Comparison of ENCODE assay signal across 33 cellular contexts in the genomic region with DNA sequence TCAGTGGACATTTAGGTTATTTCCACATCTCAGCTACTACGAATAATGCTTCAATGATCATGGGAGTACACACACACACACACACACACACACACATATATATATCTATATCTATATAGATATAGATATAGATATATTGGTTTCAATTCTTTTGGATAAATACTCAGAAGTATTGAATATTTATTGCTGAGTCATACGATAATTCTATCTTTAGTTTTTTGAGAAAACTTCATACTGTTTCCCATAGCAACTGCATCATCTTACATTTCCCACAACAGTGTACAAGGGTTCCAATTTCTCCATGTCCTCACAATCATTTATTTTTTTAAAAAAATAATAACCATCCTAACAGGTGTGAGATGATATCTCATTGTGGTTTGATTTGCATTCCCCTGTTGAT. TPM values are rescaled to one million over a fixed set of nuclear protein-coding genes. Genes with fewer than 3 reads are reported as not detected.
"Had no signal": no experiment of that assay in that cellular context is flagged by ENCODE, and none has a peak within 500 bp of the region (broad histone marks: within the 10 kb centered on the region; RNA-seq: fewer than 3 reads in every experiment).

No MANE protein-coding gene starts in this region.

- H3K27ac ChIP-seq: body of pancreas, brain microvascular endothelial cell, breast epithelium, VCaP had no signal

- H3K4me1 ChIP-seq: body of pancreas, breast epithelium had no signal

- ATAC-seq: activated CD8-positive, alpha-beta memory T cell treated with anti-CD3 and anti-CD28 coated beads, Interleukin-2, amount 10 ng/mL, durations not matched to agents 7 days and 5 days; activated CD8-positive, alpha-beta T cell treated with anti-CD3 and anti-CD28 coated beads, Interleukin-2, amount 10 ng/mL, durations not matched to agents 7 days and 5 days; activated naive CD8-positive, alpha-beta T cell treated with anti-CD3 and anti-CD28 coated beads, Interleukin-2, amount 50 U/mL, for 24 hours; body of pancreas had no signal

- FAIRE-seq: astrocyte, TTC549 had no signal

- DNase-seq: activated B cell treated with CpG ODN at 0.5 μM for 24 hours; activated CD4-positive, alpha-beta memory T cell treated with anti-CD3 and anti-CD28 coated beads, Interleukin-2, amount 10 ng/mL, durations not matched to agents 7 days and 5 days; activated CD4-positive, alpha-beta T cell treated with anti-CD3 and anti-CD28 coated beads for 4 hours; activated CD4-positive, alpha-beta T cell treated with anti-CD3 and anti-CD28 coated beads, Interleukin-2, amount 10 ng/mL, durations not matched to agents 24 days and 14 days; activated CD4-positive, alpha-beta T cell treated with anti-CD3 and anti-CD28 coated beads, Interleukin-2, amount 50 U/mL, for 48 hours; activated CD4-positive, CD25-positive, alpha-beta regulatory T cell treated with anti-CD3 and anti-CD28 coated beads, Interleukin-2, amount 50 U/mL, for 72 hours; activated CD8-positive, alpha-beta memory T cell treated with anti-CD3 and anti-CD28 coated beads for 24 hours; activated CD8-positive, alpha-beta memory T cell treated with anti-CD3 and anti-CD28 coated beads, Interleukin-2, amount 10 ng/mL, durations not matched to agents 7 days and 5 days; activated CD8-positive, alpha-beta memory T cell treated with anti-CD3 and anti-CD28 coated beads, Interleukin-2, amount 50 U/mL, for 48 hours; activated CD8-positive, alpha-beta T cell treated with anti-CD3 and anti-CD28 coated beads, Interleukin-2, amount 10 ng/mL, durations not matched to agents 7 days and 5 days; activated effector memory CD4-positive, alpha-beta T cell treated with Interleukin-2 at 50 U/mL for 16 hours; activated gamma-delta T cell; activated naive CD4-positive, alpha-beta T cell treated with anti-CD3 and anti-CD28 coated beads, Interleukin-2, amount 10 ng/mL, durations not matched to agents 7 days and 5 days; activated naive CD4-positive, alpha-beta T cell treated with Interleukin-2 at 50 U/mL for 16 hours; activated naive CD8-positive, alpha-beta T cell treated with anti-CD3 and anti-CD28 coated beads, Interleukin-2, amount 10 ng/mL, durations not matched to agents 7 days and 5 days; activated naive CD8-positive, alpha-beta T cell treated with anti-CD3 and anti-CD28 coated beads, Interleukin-2, amount 50 U/mL, for 24 hours; activated T-cell treated with anti-CD3 and anti-CD28 coated beads, Interleukin-2, amount 50 U/mL, for 24 hours; activated T-cell treated with anti-CD3 and anti-CD28 coated beads, Interleukin-2, amount 50 U/mL, for 48 hours; aorta; body of pancreas; brain microvascular endothelial cell; central memory CD4-positive, alpha-beta T cell; T-helper 1 cell; T-helper 2 cell; T-helper 9 cell had no signal

- H3K9me3 ChIP-seq: body of pancreas had no signal

- H3K36me3 ChIP-seq: brain microvascular endothelial cell, breast epithelium had no signal

- H3K4me3 ChIP-seq: body of pancreas, breast epithelium had no signal

- H3K27me3 ChIP-seq: body of pancreas, brain microvascular endothelial cell, breast epithelium had no signal

RNA-seq across cellular contexts. Expression of a gene that starts 7.1 kb away (rescaled TPM):
- total RNA-seq: activated B cell treated with CpG ODN at 0.5 μM for 24 hours; activated CD4-positive, alpha-beta memory T cell treated with anti-CD3 and anti-CD28 coated beads, Interleukin-2, amount 10 ng/mL, durations not matched to agents 7 days and 5 days; activated CD4-positive, alpha-beta T cell treated with anti-CD3 and anti-CD28 coated beads, Interleukin-2, amount 10 ng/mL, durations not matched to agents 24 days and 14 days; activated CD8-positive, alpha-beta memory T cell treated with anti-CD3 and anti-CD28 coated beads, Interleukin-2, amount 10 ng/mL, durations not matched to agents 7 days and 5 days; activated CD8-positive, alpha-beta T cell treated with anti-CD3 and anti-CD28 coated beads, Interleukin-2, amount 10 ng/mL, durations not matched to agents 7 days and 5 days; activated naive CD8-positive, alpha-beta T cell treated with anti-CD3 and anti-CD28 coated beads, Interleukin-2, amount 10 ng/mL, durations not matched to agents 7 days and 5 days; activated T-helper 2 cell treated with anti-CD3 and anti-CD28 coated beads, Interferon-gamma antibody, Interleukin-2, Interleukin-4, amounts not matched to agents 10 μg/mL and 5 μg/mL and 100 μg/mL, durations not matched to agents 14 hours and 24 hours and 36 hours; aorta; astrocyte; body of pancreas; breast epithelium; cardiac septum; cerebellum had no signal
- polyA plus RNA-seq: adipose tissue, aorta had no signal

RNA-seq across cellular contexts. Expression of a gene that starts 8.0 kb away (rescaled TPM):
- total RNA-seq: activated B cell treated with CpG ODN at 0.5 μM for 24 hours; activated CD4-positive, alpha-beta memory T cell treated with anti-CD3 and anti-CD28 coated beads, Interleukin-2, amount 10 ng/mL, durations not matched to agents 7 days and 5 days; activated CD4-positive, alpha-beta T cell treated with anti-CD3 and anti-CD28 coated beads, Interleukin-2, amount 10 ng/mL, durations not matched to agents 24 days and 14 days; activated CD8-positive, alpha-beta memory T cell treated with anti-CD3 and anti-CD28 coated beads, Interleukin-2, amount 10 ng/mL, durations not matched to agents 7 days and 5 days; activated CD8-positive, alpha-beta T cell treated with anti-CD3 and anti-CD28 coated beads, Interleukin-2, amount 10 ng/mL, durations not matched to agents 7 days and 5 days; activated naive CD8-positive, alpha-beta T cell treated with anti-CD3 and anti-CD28 coated beads, Interleukin-2, amount 10 ng/mL, durations not matched to agents 7 days and 5 days; activated T-helper 2 cell treated with anti-CD3 and anti-CD28 coated beads, Interferon-gamma antibody, Interleukin-2, Interleukin-4, amounts not matched to agents 10 μg/mL and 5 μg/mL and 100 μg/mL, durations not matched to agents 14 hours and 24 hours and 36 hours; aorta; astrocyte; body of pancreas; breast epithelium; cardiac septum; cerebellum had no signal
- polyA plus RNA-seq: adipose tissue, aorta had no signal

RNA-seq across cellular contexts. Expression of a gene that starts 16.6 kb away (rescaled TPM):
- total RNA-seq: activated B cell treated with CpG ODN at 0.5 μM for 24 hours; activated CD4-positive, alpha-beta memory T cell treated with anti-CD3 and anti-CD28 coated beads, Interleukin-2, amount 10 ng/mL, durations not matched to agents 7 days and 5 days; activated CD4-positive, alpha-beta T cell treated with anti-CD3 and anti-CD28 coated beads, Interleukin-2, amount 10 ng/mL, durations not matched to agents 24 days and 14 days; activated CD8-positive, alpha-beta memory T cell treated with anti-CD3 and anti-CD28 coated beads, Interleukin-2, amount 10 ng/mL, durations not matched to agents 7 days and 5 days; activated CD8-positive, alpha-beta T cell treated with anti-CD3 and anti-CD28 coated beads, Interleukin-2, amount 10 ng/mL, durations not matched to agents 7 days and 5 days; activated naive CD8-positive, alpha-beta T cell treated with anti-CD3 and anti-CD28 coated beads, Interleukin-2, amount 10 ng/mL, durations not matched to agents 7 days and 5 days; activated T-helper 2 cell treated with anti-CD3 and anti-CD28 coated beads, Interferon-gamma antibody, Interleukin-2, Interleukin-4, amounts not matched to agents 10 μg/mL and 5 μg/mL and 100 μg/mL, durations not matched to agents 14 hours and 24 hours and 36 hours; aorta; astrocyte; body of pancreas; breast epithelium; cardiac septum; cerebellum had no signal
- polyA plus RNA-seq: adipose tissue, aorta had no signal

RNA-seq across cellular contexts. Expression of a gene that starts 32.8 kb away (rescaled TPM):
- total RNA-seq: activated B cell treated with CpG ODN at 0.5 μM for 24 hours; activated CD4-positive, alpha-beta memory T cell treated with anti-CD3 and anti-CD28 coated beads, Interleukin-2, amount 10 ng/mL, durations not matched to agents 7 days and 5 days; activated CD4-positive, alpha-beta T cell treated with anti-CD3 and anti-CD28 coated beads, Interleukin-2, amount 10 ng/mL, durations not matched to agents 24 days and 14 days; activated CD8-positive, alpha-beta memory T cell treated with anti-CD3 and anti-CD28 coated beads, Interleukin-2, amount 10 ng/mL, durations not matched to agents 7 days and 5 days; activated CD8-positive, alpha-beta T cell treated with anti-CD3 and anti-CD28 coated beads, Interleukin-2, amount 10 ng/mL, durations not matched to agents 7 days and 5 days; activated naive CD8-positive, alpha-beta T cell treated with anti-CD3 and anti-CD28 coated beads, Interleukin-2, amount 10 ng/mL, durations not matched to agents 7 days and 5 days; activated T-helper 2 cell treated with anti-CD3 and anti-CD28 coated beads, Interferon-gamma antibody, Interleukin-2, Interleukin-4, amounts not matched to agents 10 μg/mL and 5 μg/mL and 100 μg/mL, durations not matched to agents 14 hours and 24 hours and 36 hours; aorta; astrocyte; body of pancreas; breast epithelium; cardiac septum; cerebellum had no signal
- polyA plus RNA-seq: aorta had no signal
